Comparison of ENCODE assay signal across 19 cellular contexts in the genomic region with DNA sequence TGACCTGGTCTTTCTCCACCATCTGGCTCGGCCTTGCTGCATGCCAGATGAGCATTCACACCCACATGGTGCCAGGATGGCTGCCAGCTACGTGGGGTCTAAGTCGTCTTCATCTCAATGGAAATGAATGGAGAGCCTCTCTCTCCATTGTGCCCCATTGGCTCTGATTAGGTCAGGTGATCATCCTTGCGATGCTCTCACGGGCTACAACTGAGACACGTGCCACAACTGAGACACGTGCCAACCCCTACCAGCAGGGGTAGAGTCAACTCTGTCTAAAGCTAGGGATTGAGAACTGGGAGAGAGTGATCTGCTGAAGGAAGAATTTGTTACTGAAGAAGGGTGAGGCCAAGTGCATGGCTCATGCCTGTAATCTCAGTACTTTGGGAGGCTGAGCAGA.
"Had no signal": no experiment of that assay in that cellular context is flagged by ENCODE, and none has a peak within 500 bp of the region (broad histone marks: within the 10 kb centered on the region; RNA-seq: fewer than 3 reads in every experiment).

No MANE protein-coding gene starts in this region.

- H3K27ac ChIP-seq: body of pancreas, left lung, prostate gland, upper lobe of right lung had no signal

- H3K4me1 ChIP-seq: body of pancreas, left lung, upper lobe of right lung had no signal

- ATAC-seq: activated T-cell treated with anti-CD3 and anti-CD28 coated beads, Interleukin-2, amount 50 U/mL, for 72 hours; body of pancreas; left lung; naive thymus-derived CD8-positive, alpha-beta T cell; stimulated activated naive CD8-positive, alpha-beta T cell treated with anti-CD3 and anti-CD28 coated beads, Interleukin-15, Interleukin-2, amounts not matched to agents 100 U/mL and 50 U/mL, for 24 hours; upper lobe of right lung had no signal

- H3K27me3 ChIP-seq: body of pancreas, left lung, upper lobe of right lung had no signal

- H3K36me3 ChIP-seq: left lung, prostate gland, upper lobe of right lung had no signal

- H3K9me3 ChIP-seq: body of pancreas, left lung, prostate gland, upper lobe of right lung had no signal

- H3K4me3 ChIP-seq: body of pancreas, left lung, prostate gland, upper lobe of right lung had no signal

- DNase-seq: activated CD4-positive, alpha-beta memory T cell treated with anti-CD3 and anti-CD28 coated beads, Interleukin-2, amount 10 ng/mL, durations not matched to agents 7 days and 5 days; activated CD4-positive, alpha-beta T cell treated with anti-CD3 and anti-CD28 coated beads for 48 hours; activated effector memory CD4-positive, alpha-beta T cell treated with anti-CD3 and anti-CD28 coated beads, Interleukin-2, amount 50 U/mL, for 16 hours; activated naive CD4-positive, alpha-beta T cell treated with anti-CD3 and anti-CD28 coated beads, Interleukin-2, amount 10 ng/mL, durations not matched to agents 7 days and 5 days; activated T-cell treated with anti-CD3 and anti-CD28 coated beads, Interleukin-2, amount 50 U/mL, for 72 hours; amygdala; body of pancreas; caudate nucleus; dermis blood vessel endothelial cell; effector CD8-positive, alpha-beta T cell; foreskin melanocyte; kidney glomerular epithelial cell; left lung; naive thymus-derived CD8-positive, alpha-beta T cell; stimulated activated CD4-positive, alpha-beta T cell treated with anti-CD3 and anti-CD28 coated beads, Interleukin-4, amount 100 ng/mL, for 4 hours; stimulated activated naive CD8-positive, alpha-beta T cell treated with anti-CD3 and anti-CD28 coated beads, Interleukin-15, Interleukin-2, amounts not matched to agents 100 U/mL and 50 U/mL, for 24 hours; T1000; upper lobe of right lung had no signal
